In the genomic region with DNA sequence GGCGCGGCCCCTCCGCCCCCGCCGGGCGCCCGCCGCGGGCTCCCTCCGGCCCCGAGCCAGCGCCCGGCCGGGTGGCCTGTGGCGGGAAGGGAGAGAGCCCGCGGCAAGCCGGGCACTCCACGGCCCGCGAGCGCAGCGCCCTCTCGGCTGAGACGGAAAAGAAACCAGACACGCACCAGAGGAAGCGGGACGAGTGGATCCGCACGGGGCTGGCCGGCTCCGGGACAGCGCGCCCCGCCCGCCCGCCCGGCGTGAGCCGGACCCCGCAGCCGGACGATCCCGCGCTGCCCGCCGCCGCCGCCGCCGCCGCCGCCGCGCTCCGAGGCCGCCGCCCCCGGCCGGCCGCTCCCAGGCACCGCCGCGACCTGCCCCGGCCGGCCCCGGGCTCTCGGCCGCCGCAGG, we compare ENCODE assay signal across 8 cellular contexts. TPM values are rescaled to one million over a fixed set of nuclear protein-coding genes. Genes with fewer than 3 reads are reported as not detected.
A peak's percentile ranks its signal among the peaks of the same experiment; 100 is the strongest.
DNase-seq lines count a peak whose midpoint lies in the region; ATAC-seq and TF ChIP-seq lines count a peak whose summit lies in the region.

No MANE protein-coding gene starts in this region.

- ATAC-seq in DND-41 (ENCODE audit: insufficient read depth, low read depth): no peak
- peak; percentile 8 for ATAC-seq in GM21423 (IDR thresholded peaks at IDR 0.05; ENCODE audit: unreplicated experiment)
- ATAC-seq in right cardiac atrium: no peak

- peaks cover 27% of the 10 kb centered on the region for H3K36me3 ChIP-seq in DND-41 (ENCODE audit: insufficient read depth, low read length)
- H3K36me3 ChIP-seq in HUES6 (ENCODE audit: control insufficient read depth, insufficient read depth, low read length): no peaks in the 10 kb centered on the region

- no peak overlapping the region for H3K27ac Mint-ChIP-seq in activated T-helper 1 cell treated with anti-CD3 and anti-CD28 coated beads, Interleukin-12 subunit alpha, Interleukin-12 subunit beta, Interleukin-2, Interleukin-4 antibody, amounts not matched to agents 30 ng/mL and 10 ng/mL and 1 ng/mL, durations not matched to agents 14 hours and 24 hours and 36 hours

- peak overlapping the region; percentile 88; the same call in 1 of the 2 replicates for H2AFZ ChIP-seq in DND-41 (ENCODE audit: low read depth, low read length)

- intact Hi-C loops in activated T-helper 1 cell treated with anti-CD3 and anti-CD28 coated beads, Interleukin-12 subunit alpha, Interleukin-12 subunit beta, Interleukin-2, Interleukin-4 antibody, amounts not matched to agents 30 ng/mL and 10 ng/mL and 1 ng/mL, durations not matched to agents 14 hours and 24 hours and 36 hours (cut with micrococcal nuclease): loop anchor here (5.0 to 10.0 kb wide), 2 partner anchors 259 to 511 kb away; no protein-coding TSS in a partner anchor
- intact Hi-C loops in right cardiac atrium (cut with DNase I): loop anchor here in 3 of 4 donors (5.0 to 10.0 kb wide), 3 partner anchors 76 to 231 kb away; a partner anchor contains a TSS

- whole genome bisulfite sequencing in right cardiac atrium: under 1% methylated on average over 70 of the region's 70 CpGs

- H3K9me3 ChIP-seq in DND-41 (ENCODE audit: insufficient read depth, low read length, severe bottlenecking) (no peaks in the 10 kb centered on the region), HUES6 (ENCODE audit: control insufficient read depth, insufficient read depth, low read depth, low read length) (no peaks in the 10 kb centered on the region), right cardiac atrium (ENCODE audit: control insufficient read depth, low read length) (no peaks in the 10 kb centered on the region)

- H3K27me3 ChIP-seq in DND-41 (ENCODE audit: insufficient read depth, low read length, poor library complexity) (no peaks in the 10 kb centered on the region), HUES6 (ENCODE audit: control insufficient read depth, insufficient read depth, low read length) (peaks cover 30% of the 10 kb centered on the region), right cardiac atrium (ENCODE audit: control insufficient read depth, insufficient read depth) (no peaks in the 10 kb centered on the region)

- H3K9ac ChIP-seq in DND-41 (ENCODE audit: low read depth, low read length) (peak overlapping the region; percentile 80), HUES6 (ENCODE audit: low read length) (peak overlapping the region; percentile 72)

- H3K36me3 Mint-ChIP-seq in activated T-helper 1 cell treated with anti-CD3 and anti-CD28 coated beads, Interleukin-12 subunit alpha, Interleukin-12 subunit beta, Interleukin-2, Interleukin-4 antibody, amounts not matched to agents 30 ng/mL and 10 ng/mL and 1 ng/mL, durations not matched to agents 14 hours and 24 hours and 36 hours (ENCODE audit: low read depth): peaks cover 19% of the 10 kb centered on the region

- H3K4me1 Mint-ChIP-seq in activated T-helper 1 cell treated with anti-CD3 and anti-CD28 coated beads, Interleukin-12 subunit alpha, Interleukin-12 subunit beta, Interleukin-2, Interleukin-4 antibody, amounts not matched to agents 30 ng/mL and 10 ng/mL and 1 ng/mL, durations not matched to agents 14 hours and 24 hours and 36 hours (ENCODE audit: low read depth): peaks cover 29% of the 10 kb centered on the region

- peak overlapping the region; percentile 86; the same call in 1 of the 2 replicates for H3K4me2 ChIP-seq in DND-41 (ENCODE audit: insufficient read depth, low read length)

- H3K9me3 Mint-ChIP-seq in activated T-helper 1 cell treated with anti-CD3 and anti-CD28 coated beads, Interleukin-12 subunit alpha, Interleukin-12 subunit beta, Interleukin-2, Interleukin-4 antibody, amounts not matched to agents 30 ng/mL and 10 ng/mL and 1 ng/mL, durations not matched to agents 14 hours and 24 hours and 36 hours: no peaks in the 10 kb centered on the region

- peaks cover 36% of the 10 kb centered on the region for H4K20me1 ChIP-seq in DND-41 (ENCODE audit: insufficient read depth, low read length)

- H3K79me2 ChIP-seq in DND-41 (ENCODE audit: insufficient read depth, low read length): peaks cover 48% of the 10 kb centered on the region

- TF ChIP-seq CTCF in DND-41 (IDR thresholded peaks at IDR 0.05; ENCODE audit: borderline replicate concordance, extremely low read depth, low read length, poor library complexity, severe bottlenecking): no peak

- H3K27ac ChIP-seq in DND-41 (ENCODE audit: low read length): peak overlapping the region; percentile 96
- no peak overlapping the region for H3K27ac ChIP-seq in HUES6 (ENCODE audit: low read depth, low read length)
- H3K27ac ChIP-seq in right cardiac atrium (ENCODE audit: low read length): peak overlapping the region; percentile 98
- peak overlapping the region; percentile 75 to 98 (median 93) for H3K27ac ChIP-seq in skin epidermis

- no peaks in the 10 kb centered on the region for H3K27me3 Mint-ChIP-seq in activated T-helper 1 cell treated with anti-CD3 and anti-CD28 coated beads, Interleukin-12 subunit alpha, Interleukin-12 subunit beta, Interleukin-2, Interleukin-4 antibody, amounts not matched to agents 30 ng/mL and 10 ng/mL and 1 ng/mL, durations not matched to agents 14 hours and 24 hours and 36 hours (ENCODE audit: insufficient read depth)

- H3K4me1 ChIP-seq in DND-41 (ENCODE audit: insufficient read depth, low read length) (peaks cover 47% of the 10 kb centered on the region), HUES6 (ENCODE audit: control insufficient read depth, insufficient read depth, low read length) (peaks cover 46% of the 10 kb centered on the region), right cardiac atrium (ENCODE audit: control insufficient read depth, insufficient read depth, low read length) (no peaks in the 10 kb centered on the region)

- H3K4me3 ChIP-seq in DND-41 (ENCODE audit: low read depth in 1 of 2, low read length in 2 of 2): peak overlapping the region in 1 of 2 experiments; percentile 82; a peak in 3 of 4 replicates
- peak overlapping the region; percentile 99 for H3K4me3 ChIP-seq in HUES6 (ENCODE audit: low read depth, low read length)
- H3K4me3 ChIP-seq in right cardiac atrium (ENCODE audit: low read length): peak overlapping the region; percentile 100
- peak overlapping the region; percentile 71 to 85 (median 75) for H3K4me3 ChIP-seq in skin epidermis

- no peak overlapping the region for H3K4me3 Mint-ChIP-seq in activated T-helper 1 cell treated with anti-CD3 and anti-CD28 coated beads, Interleukin-12 subunit alpha, Interleukin-12 subunit beta, Interleukin-2, Interleukin-4 antibody, amounts not matched to agents 30 ng/mL and 10 ng/mL and 1 ng/mL, durations not matched to agents 14 hours and 24 hours and 36 hours

- DNase-seq in DND-41 (peak; percentile 24), right cardiac atrium (peak in 2 of 3 donors; percentile 38 to 84), dedifferentiated amniotic fluid mesenchymal stem cell (ENCODE audit: extremely low spot score) (no peak), retina (no peak)
- peak; percentile 30 for DNase-seq in activated T-helper 1 cell treated with anti-CD3 and anti-CD28 coated beads, Interleukin-12 subunit alpha, Interleukin-12 subunit beta, Interleukin-2, Interleukin-4 antibody, amounts not matched to agents 30 ng/mL and 10 ng/mL and 1 ng/mL, durations not matched to agents 14 hours and 24 hours and 36 hours (ENCODE audit: low spot score)

RNA-seq across cellular contexts. Expression of a gene that starts 0.3 kb away (rescaled TPM):
- 51.1 and 59.4 TPM in 2 replicates for total RNA-seq in activated T-helper 1 cell treated with anti-CD3 and anti-CD28 coated beads, Interleukin-12 subunit alpha, Interleukin-12 subunit beta, Interleukin-2, Interleukin-4 antibody, amounts not matched to agents 30 ng/mL and 10 ng/mL and 1 ng/mL, durations not matched to agents 14 hours and 24 hours and 36 hours
- total RNA-seq in right cardiac atrium: 10 to 100 TPM; 53.4 to 72.0 (median 57.0) TPM
- polyA plus RNA-seq in right cardiac atrium: 23.2 TPM

Comparison
In these comparisons a context has a peak if more than half of its experiments do, and no peak if none do; other contexts are left out.
1. DNase-seq: peak in DND-41 (single experiment), activated T-helper 1 cell treated with anti-CD3 and anti-CD28 coated beads, Interleukin-12 subunit alpha, Interleukin-12 subunit beta, Interleukin-2, Interleukin-4 antibody, amounts not matched to agents 30 ng/mL and 10 ng/mL and 1 ng/mL, durations not matched to agents 14 hours and 24 hours and 36 hours (single experiment) and right cardiac atrium (2 of 3); none in dedifferentiated amniotic fluid mesenchymal stem cell (single experiment) and retina (single experiment).